ENCODE assay signal across 13 cellular contexts in genomic region chr12:30797689-30798088, GRCh38. TPM values are rescaled to one million over a fixed set of nuclear protein-coding genes. Genes with fewer than 3 reads are reported as not detected.
A peak's percentile ranks its signal among the peaks of the same experiment; 100 is the strongest.
DNase-seq lines count a peak whose midpoint lies in the region; ATAC-seq and TF ChIP-seq lines count a peak whose summit lies in the region.
"Had no signal": no experiment of that assay in that cellular context is flagged by ENCODE, and none has a peak within 500 bp of the region (broad histone marks: within the 10 kb centered on the region; RNA-seq: fewer than 3 reads in every experiment).

No MANE protein-coding gene starts in this region.

- H3K4me3 Mint-ChIP-seq in stimulated activated naive CD8-positive, alpha-beta T cell treated with anti-CD3 and anti-CD28 coated beads, Interleukin-15, Interleukin-2, amounts not matched to agents 100 ng/mL and 50 ng/mL, for 24 hours: peak overlapping the region; percentile 7
- H3K4me3 Mint-ChIP-seq in WTC11: peak overlapping the region; percentile 78; the same call in 1 of the 2 replicates
- H3K4me3 Mint-ChIP-seq in memory B cell: peak overlapping the region; percentile 49

- peaks cover 15% of the 10 kb centered on the region for H3K4me1 Mint-ChIP-seq in stimulated activated naive CD8-positive, alpha-beta T cell treated with anti-CD3 and anti-CD28 coated beads, Interleukin-15, Interleukin-2, amounts not matched to agents 100 ng/mL and 50 ng/mL, for 24 hours (ENCODE audit: low read depth)
- peaks cover 40% of the 10 kb centered on the region for H3K4me1 Mint-ChIP-seq in WTC11
- H3K4me1 Mint-ChIP-seq in memory B cell: peaks cover 8% of the 10 kb centered on the region

- DNase-seq in stimulated activated naive CD8-positive, alpha-beta T cell treated with anti-CD3 and anti-CD28 coated beads, Interleukin-15, Interleukin-2, amounts not matched to agents 100 U/mL and 50 U/mL, for 24 hours: no peak
- DNase-seq in WTC11 (ENCODE audit: low spot score): no peak
- DNase-seq in memory B cell (ENCODE audit: low spot score in 2 of 2): no peak
- no peak for DNase-seq in NCI-H1417 treated with DMSO at 0.1 percent for 48 hours (lab: John Stamatoyannopoulos, UW)
- no peak for DNase-seq in cardiac septum (ENCODE audit: low spot score)
- DNase-seq: C1 segment of cervical spinal cord; dorsolateral prefrontal cortex; foreskin keratinocyte; MG63; stimulated activated CD4-positive, alpha-beta T cell treated with anti-CD3 and anti-CD28 coated beads, Interleukin-2, amount 100 ng/mL, for 48 hours had no signal

- no peaks in the 10 kb centered on the region for H3K36me3 Mint-ChIP-seq in stimulated activated naive CD8-positive, alpha-beta T cell treated with anti-CD3 and anti-CD28 coated beads, Interleukin-15, Interleukin-2, amounts not matched to agents 100 ng/mL and 50 ng/mL, for 24 hours (ENCODE audit: low read depth)
- H3K36me3 Mint-ChIP-seq in WTC11 (peaks cover 32% of the 10 kb centered on the region), memory B cell (no peaks in the 10 kb centered on the region)

- H3K27me3 Mint-ChIP-seq in stimulated activated naive CD8-positive, alpha-beta T cell treated with anti-CD3 and anti-CD28 coated beads, Interleukin-15, Interleukin-2, amounts not matched to agents 100 ng/mL and 50 ng/mL, for 24 hours: peaks cover 58% of the 10 kb centered on the region
- H3K27me3 Mint-ChIP-seq in WTC11 (ENCODE audit: low read depth): peaks cover 17% of the 10 kb centered on the region
- peaks cover 21% of the 10 kb centered on the region for H3K27me3 Mint-ChIP-seq in memory B cell

- POLR2A ChIA-PET in WTC11 (lab: Charles Lee): interaction anchor here (3.1 kb wide), 1 partner anchor 44 kb away, joined by 37 read pairs; the partner anchor contains the start of gene CAPRIN2

- no peak for TF ChIP-seq CTCF in WTC11 (IDR thresholded peaks at IDR 0.05)

- ATAC-seq in stimulated activated naive CD8-positive, alpha-beta T cell treated with anti-CD3 and anti-CD28 coated beads, Interleukin-15, Interleukin-2, amounts not matched to agents 100 U/mL and 50 U/mL, for 24 hours: no peak
- ATAC-seq in WTC11 (no peak), memory B cell (ENCODE audit: low read depth) (no peak), GM18858 (IDR thresholded peaks at IDR 0.05; ENCODE audit: unreplicated experiment) (no peak), HG03025 (IDR thresholded peaks at IDR 0.05; ENCODE audit: low FRiP score, unreplicated experiment) (no peak)

- no peak overlapping the region for H3K27ac Mint-ChIP-seq in stimulated activated naive CD8-positive, alpha-beta T cell treated with anti-CD3 and anti-CD28 coated beads, Interleukin-15, Interleukin-2, amounts not matched to agents 100 ng/mL and 50 ng/mL, for 24 hours
- no peak overlapping the region for H3K27ac Mint-ChIP-seq in WTC11
- H3K27ac Mint-ChIP-seq in memory B cell: no peak overlapping the region

- H3K9me3 Mint-ChIP-seq in stimulated activated naive CD8-positive, alpha-beta T cell treated with anti-CD3 and anti-CD28 coated beads, Interleukin-15, Interleukin-2, amounts not matched to agents 100 ng/mL and 50 ng/mL, for 24 hours: no peaks in the 10 kb centered on the region
- H3K9me3 Mint-ChIP-seq in WTC11 (peaks cover 7% of the 10 kb centered on the region), memory B cell (no peaks in the 10 kb centered on the region)

- intact Hi-C loops in cardiac septum (cut with DNase I): no loop called here

- CTCF ChIA-PET in WTC11 (lab: Charles Lee): interaction anchor here (0.7 to 4.5 kb wide), 2 partner anchors 44 to 356 kb away, joined by 3 to 59 read pairs; partner anchors contain the start of gene CAPRIN2

TF ChIP-seq in WTC11, 78 proteins besides CTCF, POLR2A, EP300 and RAD21:
- TF ChIP-seq TEAD1 (CRISPR knock-in tag; IDR thresholded peaks at IDR 0.05): no peak
- no peak for TF ChIP-seq MAX (CRISPR knock-in tag; IDR thresholded peaks at IDR 0.05)
- TF ChIP-seq ZNF138 (CRISPR knock-in tag; conservative IDR thresholded peaks at IDR 0.05): no peak
- no peak for TF ChIP-seq ZNF671 (CRISPR knock-in tag; IDR thresholded peaks at IDR 0.05)
- TF ChIP-seq PRDM15 (CRISPR knock-in tag; IDR thresholded peaks at IDR 0.05): no peak
- TF ChIP-seq FOXJ3 (CRISPR knock-in tag; IDR thresholded peaks at IDR 0.05; ENCODE audit: borderline replicate concordance): no peak
- no peak for TF ChIP-seq MYBL2 (CRISPR knock-in tag; IDR thresholded peaks at IDR 0.05)
- TF ChIP-seq PRRX2 (CRISPR knock-in tag; IDR thresholded peaks at IDR 0.05): no peak
- TF ChIP-seq RORB (CRISPR knock-in tag; IDR thresholded peaks at IDR 0.05): no peak
- no peak for TF ChIP-seq ZBTB21 (CRISPR knock-in tag; IDR thresholded peaks at IDR 0.05; ENCODE audit: borderline replicate concordance)
- no peak for TF ChIP-seq NR2C2 (CRISPR knock-in tag; IDR thresholded peaks at IDR 0.05)
- no peak for TF ChIP-seq NR1H2 (CRISPR knock-in tag; IDR thresholded peaks at IDR 0.05)
- no peak for TF ChIP-seq CDX4 (CRISPR knock-in tag; IDR thresholded peaks at IDR 0.05; ENCODE audit: borderline replicate concordance)
- TF ChIP-seq ZNF219 (CRISPR knock-in tag; IDR thresholded peaks at IDR 0.05; ENCODE audit: borderline replicate concordance): no peak
- no peak for TF ChIP-seq NFYB (CRISPR knock-in tag; conservative IDR thresholded peaks at IDR 0.05; ENCODE audit: low read depth)

RNA-seq across cellular contexts. Expression of gene CAPRIN2, which starts 42.9 kb away (rescaled TPM):
- total RNA-seq in WTC11 (2021): 55.9 to 62.7 TPM (median 59.7 TPM) in 3 replicates
- 29.0 TPM for total RNA-seq in cardiac septum

Comparison
In these comparisons a context has a peak if more than half of its experiments do, and no peak if none do; other contexts are left out.
1. H3K4me3 Mint-ChIP-seq: peak in every context shown above with its lines; median percentile 78 in WTC11; 49 in memory B cell; 7 in stimulated activated naive CD8-positive, alpha-beta T cell treated with anti-CD3 and anti-CD28 coated beads, Interleukin-15, Interleukin-2, amounts not matched to agents 100 ng/mL and 50 ng/mL, for 24 hours.